ENCODE assay signal across 22 cellular contexts in the genomic region with DNA sequence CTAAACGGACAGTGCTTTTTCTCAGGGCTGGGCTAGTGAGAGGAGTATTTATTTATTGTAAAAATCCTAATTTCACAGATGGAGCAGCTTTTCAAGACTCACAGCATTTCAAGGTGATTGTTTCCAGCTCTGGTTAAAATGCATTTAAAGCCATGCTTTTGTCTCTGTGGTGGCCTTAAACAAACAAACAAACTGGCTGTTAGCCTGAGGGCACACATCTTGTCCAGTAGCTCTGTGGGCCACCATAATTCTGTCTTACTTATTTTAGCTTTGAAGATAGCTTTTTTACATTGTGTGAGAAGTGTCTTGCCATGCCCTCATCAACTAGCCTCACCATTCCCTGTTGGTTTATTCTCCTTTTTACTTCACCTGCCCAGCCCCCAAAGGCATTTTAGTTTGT.
"Had no signal": no experiment of that assay in that cellular context is flagged by ENCODE, and none has a peak within 500 bp of the region (broad histone marks: within the 10 kb centered on the region; RNA-seq: fewer than 3 reads in every experiment).

No MANE protein-coding gene starts in this region.

- H3K27ac ChIP-seq: left ventricle myocardium inferior, neural progenitor cell, ovary, right atrium auricular region, right lobe of liver, tibial nerve, uterus had no signal

- H3K4me1 ChIP-seq: left ventricle myocardium inferior, neural progenitor cell, right atrium auricular region, right lobe of liver, tibial nerve, uterus had no signal

- H3K36me3 ChIP-seq: left ventricle myocardium inferior, neural progenitor cell, ovary, right atrium auricular region, right lobe of liver, tibial nerve, uterus had no signal

- H3K9ac ChIP-seq: neural progenitor cell had no signal

- H3K4me3 ChIP-seq: left ventricle myocardium inferior, lung, neural progenitor cell, ovary, right atrium auricular region, right lobe of liver, smooth muscle cell, tibial nerve, uterus had no signal

- H3K27me3 ChIP-seq: neural progenitor cell, ovary, right atrium auricular region, right lobe of liver, tibial nerve, uterus had no signal

- ATAC-seq: natural killer cell; right lobe of liver; stimulated activated memory B cell treated with anti-CD40 and anti-IgM and Interleukin-4, amounts not matched to agents 10 μg/mL and 1 μg/mL and 100 μg/mL, for 72 hours; stimulated activated naive CD8-positive, alpha-beta T cell treated with anti-CD3 and anti-CD28 coated beads, Interleukin-15, amount 100 ng/mL, for 72 hours had no signal

- H3K4me2 ChIP-seq: neural progenitor cell, smooth muscle cell had no signal

- H3K9me3 ChIP-seq: right lobe of liver, uterus had no signal

- H2AFZ ChIP-seq: neural progenitor cell had no signal

- DNase-seq: immature natural killer cell; left ventricle myocardium inferior; mesendoderm; naive B cell; natural killer cell; nephron progenitor cell; ovary; right lobe of liver; stimulated activated CD4-positive, alpha-beta T cell treated with anti-CD3 and anti-CD28 coated beads, Interleukin-1b, Interleukin-23, amount 100 ng/mL, for 48 hours; stimulated activated CD4-positive, alpha-beta T cell treated with anti-CD3 and anti-CD28 coated beads, Interleukin-2, amount 100 ng/mL, for 48 hours; stimulated activated CD4-positive, alpha-beta T cell treated with anti-CD3 and anti-CD28 coated beads, Interleukin-4, amount 100 ng/mL, for 4 hours; stimulated activated CD8-positive, alpha-beta memory T cell treated with anti-CD3 and anti-CD28 coated beads, Interleukin-4, amount 100 ng/mL, for 48 hours; stimulated activated naive CD4-positive, alpha-beta T cell treated with Interleukin-2 at 50 U/mL for 16 hours; stimulated activated naive CD8-positive, alpha-beta T cell treated with anti-CD3 and anti-CD28 coated beads, Interleukin-15, amount 100 ng/mL, for 72 hours; substantia nigra; uterus had no signal
